In the genomic region with DNA sequence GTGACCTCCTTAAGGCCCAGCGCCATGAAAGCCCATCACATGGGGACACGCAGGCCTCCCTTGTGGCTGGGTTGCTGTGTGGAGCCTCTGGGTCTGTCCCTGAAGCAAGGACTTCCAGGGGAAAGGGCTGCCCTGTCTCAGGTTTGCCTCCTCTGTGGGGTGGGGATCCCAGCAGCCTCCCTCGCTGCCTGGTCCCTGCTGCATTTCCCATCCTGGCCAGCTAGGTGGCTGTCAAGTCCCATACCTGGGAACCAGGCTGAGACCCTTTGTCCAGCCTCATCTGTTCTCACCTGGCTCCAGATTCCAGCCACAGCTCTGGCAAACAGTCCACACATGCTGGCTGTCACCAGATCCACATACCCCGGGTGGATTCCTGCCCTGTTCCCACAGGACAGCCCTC, we compare ENCODE assay signal across 10 cellular contexts. TPM values are rescaled to one million over a fixed set of nuclear protein-coding genes. Genes with fewer than 3 reads are reported as not detected.
A peak's percentile ranks its signal among the peaks of the same experiment; 100 is the strongest.
DNase-seq lines count a peak whose midpoint lies in the region; ATAC-seq, FAIRE-seq and TF ChIP-seq lines count a peak whose summit lies in the region.
"Not testable (repeated sequence)": the region's sequence is repeated elsewhere in the genome, so short reads cannot be mapped to it uniquely, and the experiment has no call there.
"Had no signal": no experiment of that assay in that cellular context is flagged by ENCODE, and none has a peak within 500 bp of the region (broad histone marks: within the 10 kb centered on the region; RNA-seq: fewer than 3 reads in every experiment).

No MANE protein-coding gene starts in this region.

- H3K27ac Mint-ChIP-seq in WTC11, endodermal cell: not testable (repeated sequence)

- TF ChIP-seq CTCF in WTC11 (IDR thresholded peaks at IDR 0.05) (peak; percentile 20; the same call in 1 of the 2 replicates), endodermal cell (conservative IDR thresholded peaks at IDR 0.05) (peak; percentile 76), kidney (IDR thresholded peaks at IDR 0.05; ENCODE audit: borderline replicate concordance, extremely low read depth, insufficient read depth) (peak; percentile 53)

- H3K4me3 Mint-ChIP-seq in WTC11, endodermal cell: not testable (repeated sequence)

- H3K9ac ChIP-seq in endodermal cell (ENCODE audit: extremely low read depth, low read length, poor library complexity, severe bottlenecking); kidney (ENCODE audit: low read length in 2 of 2): not testable (repeated sequence)

- not testable (repeated sequence) for H3K4me1 ChIP-seq in endodermal cell (ENCODE audit: control insufficient read depth, insufficient read depth, low read length); kidney (ENCODE audit: control insufficient read depth in 1 of 2, insufficient read depth in 1 of 2, low read depth in 1 of 2, low read length in 2 of 2)

- not testable (repeated sequence) for H3K36me3 Mint-ChIP-seq in WTC11; endodermal cell (ENCODE audit: low read depth)

- CTCF ChIA-PET in WTC11 (lab: Charles Lee): interaction anchor here (0.6 to 2.1 kb wide), 6 partner anchors 58 to 342 kb away, joined by 3 to 5 read pairs (median 4); no protein-coding TSS in a partner anchor

- POLR2A ChIA-PET in WTC11 (lab: Charles Lee): not testable (repeated sequence)

- not testable (repeated sequence) for H3K27ac ChIP-seq in endodermal cell (ENCODE audit: low read depth, low read length); kidney (ENCODE audit: low read depth in 2 of 2, low read length in 2 of 2)

- not testable (repeated sequence) for H3K9me3 Mint-ChIP-seq in WTC11, endodermal cell

- H3K27me3 ChIP-seq in endodermal cell (ENCODE audit: control insufficient read depth, insufficient read depth, low read length, poor library complexity, severe bottlenecking): not testable (repeated sequence)

- not testable (repeated sequence) for FAIRE-seq in kidney (lab: Jason Lieb, UNC)

- in situ Hi-C loops in Caki2 (cut with HindIII; ENCODE audit: low pct_unique_long_range_greater_than_20kb, low sequenced_read_pairs): not testable (repeated sequence)

- not testable (repeated sequence) for H3K4me1 Mint-ChIP-seq in WTC11, endodermal cell

- DNase-seq in Caki2 (ENCODE audit: low read depth) (peak; percentile 14), HT-29 (ENCODE audit: low spot score) (peak; percentile 39), NCI-H510A (lab: John Stamatoyannopoulos, UW) (peak; percentile 21), WTC11 (ENCODE audit: low spot score) (peak; percentile 79), endodermal cell (peak; percentile 92), retina (peak; percentile 37)
- not testable (repeated sequence) for DNase-seq in kidney

- H3K4me3 ChIP-seq in endodermal cell (ENCODE audit: low read length); kidney (ENCODE audit: low read length in 2 of 2): not testable (repeated sequence)

- H3K9me3 ChIP-seq in endodermal cell (ENCODE audit: control insufficient read depth, low read length); kidney (ENCODE audit: control insufficient read depth in 1 of 2, low read length in 2 of 2): not testable (repeated sequence)

- not testable (repeated sequence) for H3K36me3 ChIP-seq in endodermal cell (ENCODE audit: control insufficient read depth, insufficient read depth, low read length); kidney (ENCODE audit: control insufficient read depth in 1 of 2, insufficient read depth in 2 of 2, low read length in 2 of 2)

- 7 to 17% methylated on average over 2 to 4 of the region's 4 CpGs for WGBS in endodermal cell (ENCODE audit: insufficient coverage in 1 of 2, insufficient read length in 1 of 2), 2 experiments

- intact Hi-C loops in kidney (cut with DNase I): not testable (repeated sequence)

- H3K27me3 Mint-ChIP-seq in WTC11 (ENCODE audit: low read depth): peaks cover 20% of the 10 kb centered on the region
- peaks cover 23% of the 10 kb centered on the region for H3K27me3 Mint-ChIP-seq in endodermal cell (ENCODE audit: insufficient read depth)

- ATAC-seq in GM18861 (IDR thresholded peaks at IDR 0.05; ENCODE audit: unreplicated experiment) (peak; percentile 41), WTC11 (peak; percentile 97)

RNA-seq across cellular contexts. Expression of a gene that starts 32.7 kb away (rescaled TPM):
- total RNA-seq in Caki2 (2014; rRNA removed; shearing (Covaris generic); ENCODE audit: low replicate concordance): 0.12 TPM in 1 of 2 replicates, not detected in the other
- total RNA-seq in HT-29 (2014; rRNA removed; shearing (Covaris generic)): 0.03 TPM in 1 of 2 replicates, not detected in the other
- 2.3 to 5.0 TPM (median 4.3 TPM) in 3 replicates for total RNA-seq in WTC11 (2021)
- total RNA-seq in endodermal cell: under 1 TPM; 0.53 to 0.58 TPM
- 0.07 TPM for polyA plus RNA-seq in endodermal cell (2013, experiment 1 of 2)
- 0.08 TPM for polyA plus RNA-seq in endodermal cell (2013, experiment 2 of 2)
- 1.1 TPM for total RNA-seq in kidney
- polyA plus RNA-seq in kidney (ENCODE audit: insufficient read depth, low read depth, low replicate concordance): 2.9 TPM
- total RNA-seq: activated naive CD4-positive, alpha-beta T cell treated with anti-CD3 and anti-CD28 coated beads for 36 hours; mononuclear cell had no signal

RNA-seq across cellular contexts. Expression of a gene that starts 51.5 kb away (rescaled TPM):
- total RNA-seq in Caki2 (2014; rRNA removed; shearing (Covaris generic); ENCODE audit: low replicate concordance): 170 and 209 TPM in 2 replicates
- 305 and 311 TPM in 2 replicates for total RNA-seq in HT-29 (2014; rRNA removed; shearing (Covaris generic))
- total RNA-seq in WTC11 (2021) (67.5 to 83.3 TPM (median 80.1 TPM) in 3 replicates), endodermal cell (100 to 1,000 TPM; 104 to 134 TPM), kidney (435 TPM)
- polyA plus RNA-seq in endodermal cell (2013, experiment 1 of 2): 39.4 TPM
- polyA plus RNA-seq in endodermal cell (2013, experiment 2 of 2): 35.8 TPM
- 543 TPM for polyA plus RNA-seq in kidney (ENCODE audit: insufficient read depth, low read depth, low replicate concordance)

Comparison
In these comparisons a context has a peak if more than half of its experiments do, and no peak if none do; other contexts are left out.
1. CTCF ChIP-seq: peak in every context shown above with its lines; median percentile 76 in endodermal cell; 53 in kidney; 20 in WTC11.